ENCODE assay signal across 22 cellular contexts in genomic region chr18:778194-779007, GRCh38. TPM values are rescaled to one million over a fixed set of nuclear protein-coding genes. Genes with fewer than 3 reads are reported as not detected.
DNase-seq lines count a peak whose midpoint lies in the region; TF ChIP-seq lines count a peak whose summit lies in the region.
"Had no signal": no experiment of that assay in that cellular context is flagged by ENCODE, and none has a peak within 500 bp of the region (broad histone marks: within the 10 kb centered on the region; RNA-seq: fewer than 3 reads in every experiment).

No MANE protein-coding gene starts in this region.

- H3K27ac Mint-ChIP-seq in osteocyte (ENCODE audit: unreplicated experiment) (peak overlapping the region; percentile 67), HFFc6 (no peak overlapping the region)
- H3K27ac Mint-ChIP-seq: activated CD4-positive, alpha-beta T cell treated with anti-CD3 and anti-CD28 coated beads, Interleukin-2, amount 10 ng/mL, durations not matched to agents 24 days and 14 days; activated naive CD8-positive, alpha-beta T cell treated with anti-CD3 and anti-CD28 coated beads for 36 hours; activated T-helper 2 cell treated with anti-CD3 and anti-CD28 coated beads, Interferon-gamma antibody, Interleukin-2, Interleukin-4, amounts not matched to agents 10 μg/mL and 5 μg/mL and 100 μg/mL, durations not matched to agents 14 hours and 24 hours and 36 hours; B cell had no signal

- peaks cover 16% of the 10 kb centered on the region for H3K4me1 Mint-ChIP-seq in osteocyte (ENCODE audit: unreplicated experiment)
- peaks cover 9% of the 10 kb centered on the region for H3K4me1 Mint-ChIP-seq in HFFc6 (ENCODE audit: low read depth)
- H3K4me1 Mint-ChIP-seq: B cell had no signal

- no peak overlapping the region for H3K4me3 Mint-ChIP-seq in osteocyte (ENCODE audit: unreplicated experiment)
- no peak overlapping the region for H3K4me3 Mint-ChIP-seq in HFFc6
- H3K4me3 Mint-ChIP-seq: activated CD4-positive, alpha-beta T cell treated with anti-CD3 and anti-CD28 coated beads, Interleukin-2, amount 10 ng/mL, durations not matched to agents 24 days and 14 days; activated naive CD8-positive, alpha-beta T cell treated with anti-CD3 and anti-CD28 coated beads for 36 hours; B cell had no signal

- H3K9me3 Mint-ChIP-seq in osteocyte (ENCODE audit: unreplicated experiment) (no peaks in the 10 kb centered on the region), HFFc6 (no peaks in the 10 kb centered on the region)
- H3K9me3 Mint-ChIP-seq: activated CD4-positive, alpha-beta T cell treated with anti-CD3 and anti-CD28 coated beads, Interleukin-2, amount 10 ng/mL, durations not matched to agents 24 days and 14 days; activated naive CD8-positive, alpha-beta T cell treated with anti-CD3 and anti-CD28 coated beads for 36 hours; activated T-helper 2 cell treated with anti-CD3 and anti-CD28 coated beads, Interferon-gamma antibody, Interleukin-2, Interleukin-4, amounts not matched to agents 10 μg/mL and 5 μg/mL and 100 μg/mL, durations not matched to agents 14 hours and 24 hours and 36 hours had no signal

- H3K27me3 Mint-ChIP-seq in osteocyte (ENCODE audit: unreplicated experiment): no peaks in the 10 kb centered on the region
- H3K27me3 Mint-ChIP-seq in HFFc6 (ENCODE audit: insufficient read depth): no peaks in the 10 kb centered on the region
- H3K27me3 Mint-ChIP-seq: activated CD4-positive, alpha-beta T cell treated with anti-CD3 and anti-CD28 coated beads, Interleukin-2, amount 10 ng/mL, durations not matched to agents 24 days and 14 days; activated naive CD8-positive, alpha-beta T cell treated with anti-CD3 and anti-CD28 coated beads for 36 hours had no signal

- TF ChIP-seq CTCF in astrocyte of the spinal cord (IDR thresholded peaks at IDR 0.05; ENCODE audit: low read depth, low read length) (no peak), fibroblast of the aortic adventitia (IDR thresholded peaks at IDR 0.05; ENCODE audit: insufficient read depth, low read length) (no peak), osteocyte (IDR thresholded peaks at IDR 0.05) (no peak), HFFc6 (IDR thresholded peaks at IDR 0.05) (no peak)

- DNase-seq in DMS 273 (lab: John Stamatoyannopoulos, UW; ENCODE audit: unreplicated experiment): peak; percentile 19
- no peak for DNase-seq in DMS 273 treated with DMSO at 0.1 percent for 48 hours (lab: John Stamatoyannopoulos, UW)
- peak; percentile 45 for DNase-seq in astrocyte of the spinal cord (ENCODE audit: low read depth, low spot score)
- peak; percentile 42 for DNase-seq in fibroblast of the aortic adventitia (ENCODE audit: low read depth)
- DNase-seq in osteocyte (ENCODE audit: extremely low spot score, unreplicated experiment): no peak
- no peak for DNase-seq in stimulated activated CD4-positive, alpha-beta T cell treated with anti-CD3 and anti-CD28 coated beads, Interleukin-2, amount 100 ng/mL, for 24 hours
- no peak for DNase-seq in amygdala (lab: John Stamatoyannopoulos, UW)
- no peak for DNase-seq in HFFc6
- DNase-seq: activated CD4-positive, alpha-beta T cell treated with anti-CD3 and anti-CD28 coated beads, Interleukin-2, amount 10 ng/mL, durations not matched to agents 24 days and 14 days; activated CD8-positive, alpha-beta memory T cell treated with anti-CD3 and anti-CD28 coated beads, Interleukin-2, amount 50 U/mL, for 4 hours; activated naive CD8-positive, alpha-beta T cell treated with anti-CD3 and anti-CD28 coated beads for 36 hours; COR-L47; left lung; NCI-H187; NCI-H2227 treated with DMSO at 0.1 percent for 48 hours; NCI-H748 treated with DMSO at 0.1 percent for 48 hours; OCI-M1; stimulated activated CD4-positive, alpha-beta T cell treated with anti-CD3 and anti-CD28 coated beads, Interleukin-12 subunit alpha, Interleukin-12 subunit beta, amount 100 ng/mL, for 4 hours; uterus had no signal

- peaks cover 3% of the 10 kb centered on the region for H3K36me3 Mint-ChIP-seq in osteocyte (ENCODE audit: unreplicated experiment)
- H3K36me3 Mint-ChIP-seq in HFFc6 (ENCODE audit: low read depth): peaks cover 5% of the 10 kb centered on the region; the same call in 1 of the 2 replicates

- no peak overlapping the region for H3K4me3 ChIP-seq in astrocyte of the spinal cord (ENCODE audit: low read depth, low read length)
- no peak overlapping the region for H3K4me3 ChIP-seq in fibroblast of the aortic adventitia (ENCODE audit: low read depth, low read length)
- H3K4me3 ChIP-seq: esophagus muscularis mucosa, left lung, uterus had no signal

- in situ Hi-C loops in astrocyte of the spinal cord (cut with HindIII; ENCODE audit: low sequenced_read_pairs): no loop called here

RNA-seq across cellular contexts. Expression of gene YES1, which starts 33.6 kb away (rescaled TPM):
- total RNA-seq in fibroblast of the aortic adventitia (ENCODE audit: low replicate concordance) (43.1 and 156 TPM in 2 replicates), osteocyte (37.6 and 44.8 TPM in 2 replicates)
- total RNA-seq in HFFc6 (2021; fragmentation: NEBNext Ultra II Directional; extraction: Animal tissue kit (Norgen Biotek cat#: 25700)): 10 to 100 TPM; 30.6 to 57.8 (median 46.5) TPM

Comparison
In these comparisons a context has a peak if more than half of its experiments do, and no peak if none do; other contexts are left out.
1. DNase-seq: peak in DMS 273 (single experiment), astrocyte of the spinal cord (single experiment) and fibroblast of the aortic adventitia (single experiment); none in DMS 273 treated with DMSO at 0.1 percent for 48 hours (single experiment), osteocyte (single experiment), stimulated activated CD4-positive, alpha-beta T cell treated with anti-CD3 and anti-CD28 coated beads, Interleukin-2, amount 100 ng/mL, for 24 hours (0 of 2), amygdala (0 of 56) and HFFc6 (single experiment).